1 cellular context compared by ENCODE assay signal in the genomic region with DNA sequence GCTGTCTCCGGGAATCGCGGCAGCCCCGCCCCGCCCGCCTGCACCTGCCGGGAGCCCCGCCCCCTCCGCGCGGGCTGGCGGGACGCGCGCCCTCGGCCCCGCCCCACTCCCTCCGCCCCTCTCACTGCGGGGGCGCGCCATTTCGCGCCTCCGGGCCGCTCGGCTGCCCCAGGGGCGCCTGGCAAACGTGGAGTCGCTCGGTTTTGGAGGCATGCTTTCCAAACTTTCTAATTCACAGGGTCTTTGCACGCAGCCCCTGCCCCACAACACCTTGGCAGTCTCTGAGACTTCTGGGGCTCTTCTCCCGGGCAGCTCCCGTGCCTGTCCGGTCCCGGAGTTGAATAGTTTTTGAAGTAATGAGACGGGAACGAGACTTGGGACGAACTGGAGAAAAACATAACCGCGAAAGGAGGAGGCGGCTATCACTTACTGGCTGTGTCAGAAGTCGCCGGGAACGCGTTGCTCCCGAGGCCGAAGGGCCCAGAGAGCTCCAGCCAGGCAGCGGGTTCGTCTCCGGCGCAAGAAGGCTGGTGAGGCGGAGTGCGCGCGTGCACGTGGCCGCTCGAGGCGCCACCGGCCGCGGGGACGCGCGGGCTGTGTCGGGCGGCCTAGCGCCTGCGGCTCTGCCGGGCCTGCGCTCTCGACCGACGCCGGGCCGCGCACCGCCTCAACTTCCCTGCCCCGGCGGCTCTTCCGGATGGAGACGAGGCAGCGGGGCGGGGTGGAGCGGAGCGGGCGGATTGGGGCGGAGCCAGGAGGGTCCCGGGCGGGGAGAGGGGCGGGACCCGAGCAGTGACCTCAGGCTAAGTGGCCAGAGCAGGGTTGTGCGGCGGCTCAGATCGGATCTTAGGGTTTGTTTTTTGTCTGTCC.
A peak's percentile ranks its signal among the peaks of the same experiment; 100 is the strongest.
TF ChIP-seq lines count a peak whose summit lies in the region.

A gene (minus strand): TSS at position 699 of the 870 bp plus-strand sequence. CDS start 3,436 bp downstream, outside the sequence.

TF ChIP-seq in HepG2, 621 proteins besides CTCF, POLR2A, EP300 and RAD21 (continued from another document and continues in another):
- TF ChIP-seq, protein P1, sequence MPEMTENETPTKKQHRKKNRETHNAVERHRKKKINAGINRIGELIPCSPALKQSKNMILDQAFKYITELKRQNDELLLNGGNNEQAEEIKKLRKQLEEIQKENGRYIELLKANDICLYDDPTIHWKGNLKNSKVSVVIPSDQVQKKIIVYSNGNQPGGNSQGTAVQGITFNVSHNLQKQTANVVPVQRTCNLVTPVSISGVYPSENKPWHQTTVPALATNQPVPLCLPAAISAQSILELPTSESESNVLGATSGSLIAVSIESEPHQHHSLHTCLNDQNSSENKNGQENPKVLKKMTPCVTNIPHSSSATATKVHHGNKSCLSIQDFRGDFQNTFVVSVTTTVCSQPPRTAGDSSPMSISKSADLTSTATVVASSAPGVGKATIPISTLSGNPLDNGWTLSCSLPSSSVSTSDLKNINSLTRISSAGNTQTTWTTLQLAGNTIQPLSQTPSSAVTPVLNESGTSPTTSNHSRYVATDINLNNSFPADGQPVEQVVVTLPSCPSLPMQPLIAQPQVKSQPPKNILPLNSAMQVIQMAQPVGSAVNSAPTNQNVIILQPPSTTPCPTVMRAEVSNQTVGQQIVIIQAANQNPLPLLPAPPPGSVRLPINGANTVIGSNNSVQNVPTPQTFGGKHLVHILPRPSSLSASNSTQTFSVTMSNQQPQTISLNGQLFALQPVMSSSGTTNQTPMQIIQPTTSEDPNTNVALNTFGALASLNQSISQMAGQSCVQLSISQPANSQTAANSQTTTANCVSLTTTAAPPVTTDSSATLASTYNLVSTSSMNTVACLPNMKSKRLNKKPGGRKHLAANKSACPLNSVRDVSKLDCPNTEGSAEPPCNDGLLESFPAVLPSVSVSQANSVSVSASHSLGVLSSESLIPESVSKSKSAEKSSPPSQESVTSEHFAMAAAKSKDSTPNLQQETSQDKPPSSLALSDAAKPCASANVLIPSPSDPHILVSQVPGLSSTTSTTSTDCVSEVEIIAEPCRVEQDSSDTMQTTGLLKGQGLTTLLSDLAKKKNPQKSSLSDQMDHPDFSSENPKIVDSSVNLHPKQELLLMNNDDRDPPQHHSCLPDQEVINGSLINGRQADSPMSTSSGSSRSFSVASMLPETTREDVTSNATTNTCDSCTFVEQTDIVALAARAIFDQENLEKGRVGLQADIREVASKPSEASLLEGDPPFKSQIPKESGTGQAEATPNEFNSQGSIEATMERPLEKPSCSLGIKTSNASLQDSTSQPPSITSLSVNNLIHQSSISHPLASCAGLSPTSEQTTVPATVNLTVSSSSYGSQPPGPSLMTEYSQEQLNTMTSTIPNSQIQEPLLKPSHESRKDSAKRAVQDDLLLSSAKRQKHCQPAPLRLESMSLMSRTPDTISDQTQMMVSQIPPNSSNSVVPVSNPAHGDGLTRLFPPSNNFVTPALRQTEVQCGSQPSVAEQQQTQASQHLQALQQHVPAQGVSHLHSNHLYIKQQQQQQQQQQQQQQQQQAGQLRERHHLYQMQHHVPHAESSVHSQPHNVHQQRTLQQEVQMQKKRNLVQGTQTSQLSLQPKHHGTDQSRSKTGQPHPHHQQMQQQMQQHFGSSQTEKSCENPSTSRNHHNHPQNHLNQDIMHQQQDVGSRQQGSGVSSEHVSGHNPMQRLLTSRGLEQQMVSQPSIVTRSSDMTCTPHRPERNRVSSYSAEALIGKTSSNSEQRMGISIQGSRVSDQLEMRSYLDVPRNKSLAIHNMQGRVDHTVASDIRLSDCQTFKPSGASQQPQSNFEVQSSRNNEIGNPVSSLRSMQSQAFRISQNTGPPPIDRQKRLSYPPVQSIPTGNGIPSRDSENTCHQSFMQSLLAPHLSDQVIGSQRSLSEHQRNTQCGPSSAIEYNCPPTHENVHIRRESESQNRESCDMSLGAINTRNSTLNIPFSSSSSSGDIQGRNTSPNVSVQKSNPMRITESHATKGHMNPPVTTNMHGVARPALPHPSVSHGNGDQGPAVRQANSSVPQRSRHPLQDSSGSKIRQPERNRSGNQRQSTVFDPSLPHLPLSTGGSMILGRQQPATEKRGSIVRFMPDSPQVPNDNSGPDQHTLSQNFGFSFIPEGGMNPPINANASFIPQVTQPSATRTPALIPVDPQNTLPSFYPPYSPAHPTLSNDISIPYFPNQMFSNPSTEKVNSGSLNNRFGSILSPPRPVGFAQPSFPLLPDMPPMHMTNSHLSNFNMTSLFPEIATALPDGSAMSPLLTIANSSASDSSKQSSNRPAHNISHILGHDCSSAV (CRISPR knock-in tag; IDR thresholded peaks at IDR 0.05; ENCODE audit: borderline replicate concordance), result peak; percentile 42; the same call in 1 of the 2 replicates
- TF ChIP-seq ZNF891 (CRISPR knock-in tag; IDR thresholded peaks at IDR 0.05) (peak; percentile 95), ZNF20 (CRISPR knock-in tag; IDR thresholded peaks at IDR 0.05) (no peak), NONO (IDR thresholded peaks at IDR 0.05) (no peak), NONO (CRISPR knock-in tag; conservative IDR thresholded peaks at IDR 0.05) (peak; percentile 18; the same call in 1 of the 2 replicates), ESRRA (CRISPR knock-in tag; IDR thresholded peaks at IDR 0.05; ENCODE audit: low read depth) (peak; percentile 59; the same call in 1 of the 2 replicates), ZNF776 (CRISPR knock-in tag; IDR thresholded peaks at IDR 0.05) (no peak; the same call in 1 of the 2 replicates), ZNF232 (CRISPR knock-in tag; IDR thresholded peaks at IDR 0.05; ENCODE audit: borderline replicate concordance) (peak; percentile 71; the same call in 1 of the 2 replicates), EHMT2 (IDR thresholded peaks at IDR 0.05; ENCODE audit: borderline replicate concordance, low read depth, low read length) (no peak), CBX1 (IDR thresholded peaks at IDR 0.05; ENCODE audit: low read depth) (no peak), ZFP62 (CRISPR knock-in tag; IDR thresholded peaks at IDR 0.05) (no peak), RFXANK (CRISPR knock-in tag; IDR thresholded peaks at IDR 0.05) (no peak; the same call in 1 of the 2 replicates), ZNF879 (CRISPR knock-in tag; IDR thresholded peaks at IDR 0.05) (peak; percentile 43; the same call in 1 of the 2 replicates), DNMT3B (CRISPR knock-in tag; conservative IDR thresholded peaks at IDR 0.05) (no peak), FOXK1 (CRISPR knock-in tag; IDR thresholded peaks at IDR 0.05; ENCODE audit: borderline replicate concordance, low read depth) (no peak)
- TF ChIP-seq, protein P2, sequence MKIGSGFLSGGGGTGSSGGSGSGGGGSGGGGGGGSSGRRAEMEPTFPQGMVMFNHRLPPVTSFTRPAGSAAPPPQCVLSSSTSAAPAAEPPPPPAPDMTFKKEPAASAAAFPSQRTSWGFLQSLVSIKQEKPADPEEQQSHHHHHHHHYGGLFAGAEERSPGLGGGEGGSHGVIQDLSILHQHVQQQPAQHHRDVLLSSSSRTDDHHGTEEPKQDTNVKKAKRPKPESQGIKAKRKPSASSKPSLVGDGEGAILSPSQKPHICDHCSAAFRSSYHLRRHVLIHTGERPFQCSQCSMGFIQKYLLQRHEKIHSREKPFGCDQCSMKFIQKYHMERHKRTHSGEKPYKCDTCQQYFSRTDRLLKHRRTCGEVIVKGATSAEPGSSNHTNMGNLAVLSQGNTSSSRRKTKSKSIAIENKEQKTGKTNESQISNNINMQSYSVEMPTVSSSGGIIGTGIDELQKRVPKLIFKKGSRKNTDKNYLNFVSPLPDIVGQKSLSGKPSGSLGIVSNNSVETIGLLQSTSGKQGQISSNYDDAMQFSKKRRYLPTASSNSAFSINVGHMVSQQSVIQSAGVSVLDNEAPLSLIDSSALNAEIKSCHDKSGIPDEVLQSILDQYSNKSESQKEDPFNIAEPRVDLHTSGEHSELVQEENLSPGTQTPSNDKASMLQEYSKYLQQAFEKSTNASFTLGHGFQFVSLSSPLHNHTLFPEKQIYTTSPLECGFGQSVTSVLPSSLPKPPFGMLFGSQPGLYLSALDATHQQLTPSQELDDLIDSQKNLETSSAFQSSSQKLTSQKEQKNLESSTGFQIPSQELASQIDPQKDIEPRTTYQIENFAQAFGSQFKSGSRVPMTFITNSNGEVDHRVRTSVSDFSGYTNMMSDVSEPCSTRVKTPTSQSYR (CRISPR knock-in tag; IDR thresholded peaks at IDR 0.05; ENCODE audit: borderline replicate concordance), result peak; percentile 6; the same call in 1 of the 2 replicates
- TF ChIP-seq, protein P3, sequence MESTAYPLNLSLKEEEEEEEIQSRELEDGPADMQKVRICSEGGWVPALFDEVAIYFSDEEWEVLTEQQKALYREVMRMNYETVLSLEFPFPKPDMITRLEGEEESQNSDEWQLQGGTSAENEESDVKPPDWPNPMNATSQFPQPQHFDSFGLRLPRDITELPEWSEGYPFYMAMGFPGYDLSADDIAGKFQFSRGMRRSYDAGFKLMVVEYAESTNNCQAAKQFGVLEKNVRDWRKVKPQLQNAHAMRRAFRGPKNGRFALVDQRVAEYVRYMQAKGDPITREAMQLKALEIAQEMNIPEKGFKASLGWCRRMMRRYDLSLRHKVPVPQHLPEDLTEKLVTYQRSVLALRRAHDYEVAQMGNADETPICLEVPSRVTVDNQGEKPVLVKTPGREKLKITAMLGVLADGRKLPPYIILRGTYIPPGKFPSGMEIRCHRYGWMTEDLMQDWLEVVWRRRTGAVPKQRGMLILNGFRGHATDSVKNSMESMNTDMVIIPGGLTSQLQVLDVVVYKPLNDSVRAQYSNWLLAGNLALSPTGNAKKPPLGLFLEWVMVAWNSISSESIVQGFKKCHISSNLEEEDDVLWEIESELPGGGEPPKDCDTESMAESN (CRISPR knock-in tag; conservative IDR thresholded peaks at IDR 0.05), result no peak
- TF ChIP-seq, protein P4, sequence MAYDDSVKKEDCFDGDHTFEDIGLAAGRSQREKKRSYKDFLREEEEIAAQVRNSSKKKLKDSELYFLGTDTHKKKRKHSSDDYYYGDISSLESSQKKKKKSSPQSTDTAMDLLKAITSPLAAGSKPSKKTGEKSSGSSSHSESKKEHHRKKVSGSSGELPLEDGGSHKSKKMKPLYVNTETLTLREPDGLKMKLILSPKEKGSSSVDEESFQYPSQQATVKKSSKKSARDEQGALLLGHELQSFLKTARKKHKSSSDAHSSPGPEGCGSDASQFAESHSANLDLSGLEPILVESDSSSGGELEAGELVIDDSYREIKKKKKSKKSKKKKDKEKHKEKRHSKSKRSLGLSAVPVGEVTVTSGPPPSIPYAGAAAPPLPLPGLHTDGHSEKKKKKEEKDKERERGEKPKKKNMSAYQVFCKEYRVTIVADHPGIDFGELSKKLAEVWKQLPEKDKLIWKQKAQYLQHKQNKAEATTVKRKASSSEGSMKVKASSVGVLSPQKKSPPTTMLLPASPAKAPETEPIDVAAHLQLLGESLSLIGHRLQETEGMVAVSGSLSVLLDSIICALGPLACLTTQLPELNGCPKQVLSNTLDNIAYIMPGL (CRISPR knock-in tag; IDR thresholded peaks at IDR 0.05; ENCODE audit: borderline replicate concordance in 1 of 2, low read depth in 1 of 2), result peak; percentile 46 to 67
- TF ChIP-seq, protein P5, sequence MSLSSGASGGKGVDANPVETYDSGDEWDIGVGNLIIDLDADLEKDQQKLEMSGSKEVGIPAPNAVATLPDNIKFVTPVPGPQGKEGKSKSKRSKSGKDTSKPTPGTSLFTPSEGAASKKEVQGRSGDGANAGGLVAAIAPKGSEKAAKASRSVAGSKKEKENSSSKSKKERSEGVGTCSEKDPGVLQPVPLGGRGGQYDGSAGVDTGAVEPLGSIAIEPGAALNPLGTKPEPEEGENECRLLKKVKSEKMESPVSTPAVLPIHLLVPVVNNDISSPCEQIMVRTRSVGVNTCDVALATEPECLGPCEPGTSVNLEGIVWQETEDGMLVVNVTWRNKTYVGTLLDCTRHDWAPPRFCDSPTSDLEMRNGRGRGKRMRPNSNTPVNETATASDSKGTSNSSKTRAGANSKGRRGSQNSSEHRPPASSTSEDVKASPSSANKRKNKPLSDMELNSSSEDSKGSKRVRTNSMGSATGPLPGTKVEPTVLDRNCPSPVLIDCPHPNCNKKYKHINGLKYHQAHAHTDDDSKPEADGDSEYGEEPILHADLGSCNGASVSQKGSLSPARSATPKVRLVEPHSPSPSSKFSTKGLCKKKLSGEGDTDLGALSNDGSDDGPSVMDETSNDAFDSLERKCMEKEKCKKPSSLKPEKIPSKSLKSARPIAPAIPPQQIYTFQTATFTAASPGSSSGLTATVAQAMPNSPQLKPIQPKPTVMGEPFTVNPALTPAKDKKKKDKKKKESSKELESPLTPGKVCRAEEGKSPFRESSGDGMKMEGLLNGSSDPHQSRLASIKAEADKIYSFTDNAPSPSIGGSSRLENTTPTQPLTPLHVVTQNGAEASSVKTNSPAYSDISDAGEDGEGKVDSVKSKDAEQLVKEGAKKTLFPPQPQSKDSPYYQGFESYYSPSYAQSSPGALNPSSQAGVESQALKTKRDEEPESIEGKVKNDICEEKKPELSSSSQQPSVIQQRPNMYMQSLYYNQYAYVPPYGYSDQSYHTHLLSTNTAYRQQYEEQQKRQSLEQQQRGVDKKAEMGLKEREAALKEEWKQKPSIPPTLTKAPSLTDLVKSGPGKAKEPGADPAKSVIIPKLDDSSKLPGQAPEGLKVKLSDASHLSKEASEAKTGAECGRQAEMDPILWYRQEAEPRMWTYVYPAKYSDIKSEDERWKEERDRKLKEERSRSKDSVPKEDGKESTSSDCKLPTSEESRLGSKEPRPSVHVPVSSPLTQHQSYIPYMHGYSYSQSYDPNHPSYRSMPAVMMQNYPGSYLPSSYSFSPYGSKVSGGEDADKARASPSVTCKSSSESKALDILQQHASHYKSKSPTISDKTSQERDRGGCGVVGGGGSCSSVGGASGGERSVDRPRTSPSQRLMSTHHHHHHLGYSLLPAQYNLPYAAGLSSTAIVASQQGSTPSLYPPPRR (CRISPR knock-in tag; IDR thresholded peaks at IDR 0.05; ENCODE audit: borderline replicate concordance), result no peak
- TF ChIP-seq, protein P6, sequence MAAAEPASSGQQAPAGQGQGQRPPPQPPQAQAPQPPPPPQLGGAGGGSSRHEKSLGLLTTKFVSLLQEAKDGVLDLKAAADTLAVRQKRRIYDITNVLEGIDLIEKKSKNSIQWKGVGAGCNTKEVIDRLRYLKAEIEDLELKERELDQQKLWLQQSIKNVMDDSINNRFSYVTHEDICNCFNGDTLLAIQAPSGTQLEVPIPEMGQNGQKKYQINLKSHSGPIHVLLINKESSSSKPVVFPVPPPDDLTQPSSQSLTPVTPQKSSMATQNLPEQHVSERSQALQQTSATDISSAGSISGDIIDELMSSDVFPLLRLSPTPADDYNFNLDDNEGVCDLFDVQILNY (CRISPR knock-in tag; conservative IDR thresholded peaks at IDR 0.05), result peak; percentile 51; the same call in 1 of the 2 replicates
- TF ChIP-seq, protein P7, sequence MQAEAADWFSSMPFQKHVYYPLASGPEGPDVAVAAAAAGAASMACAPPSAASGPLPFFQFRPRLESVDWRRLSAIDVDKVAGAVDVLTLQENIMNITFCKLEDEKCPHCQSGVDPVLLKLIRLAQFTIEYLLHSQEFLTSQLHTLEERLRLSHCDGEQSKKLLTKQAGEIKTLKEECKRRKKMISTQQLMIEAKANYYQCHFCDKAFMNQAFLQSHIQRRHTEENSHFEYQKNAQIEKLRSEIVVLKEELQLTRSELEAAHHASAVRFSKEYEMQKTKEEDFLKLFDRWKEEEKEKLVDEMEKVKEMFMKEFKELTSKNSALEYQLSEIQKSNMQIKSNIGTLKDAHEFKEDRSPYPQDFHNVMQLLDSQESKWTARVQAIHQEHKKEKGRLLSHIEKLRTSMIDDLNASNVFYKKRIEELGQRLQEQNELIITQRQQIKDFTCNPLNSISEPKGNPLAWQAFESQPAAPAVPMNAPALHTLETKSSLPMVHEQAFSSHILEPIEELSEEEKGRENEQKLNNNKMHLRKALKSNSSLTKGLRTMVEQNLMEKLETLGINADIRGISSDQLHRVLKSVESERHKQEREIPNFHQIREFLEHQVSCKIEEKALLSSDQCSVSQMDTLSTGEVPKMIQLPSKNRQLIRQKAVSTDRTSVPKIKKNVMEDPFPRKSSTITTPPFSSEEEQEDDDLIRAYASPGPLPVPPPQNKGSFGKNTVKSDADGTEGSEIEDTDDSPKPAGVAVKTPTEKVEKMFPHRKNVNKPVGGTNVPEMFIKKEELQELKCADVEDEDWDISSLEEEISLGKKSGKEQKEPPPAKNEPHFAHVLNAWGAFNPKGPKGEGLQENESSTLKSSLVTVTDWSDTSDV (CRISPR knock-in tag; IDR thresholded peaks at IDR 0.05), result peak; percentile 98
